11 cellular contexts compared by ENCODE assay signal in genomic region chr11:10564692-10565318, GRCh38. TPM values are rescaled to one million over a fixed set of nuclear protein-coding genes. Genes with fewer than 3 reads are reported as not detected.
DNase-seq lines count a peak whose midpoint lies in the region; FAIRE-seq and TF ChIP-seq lines count a peak whose summit lies in the region.
"Had no signal": no experiment of that assay in that cellular context is flagged by ENCODE, and none has a peak within 500 bp of the region (broad histone marks: within the 10 kb centered on the region; RNA-seq: fewer than 3 reads in every experiment).

No MANE protein-coding gene starts in this region.

- H3K27me3 Mint-ChIP-seq in progenitor cell of endocrine pancreas, result no peaks in the 10 kb centered on the region

- H3K27me3 ChIP-seq in endothelial cell of umbilical vein (ENCODE audit: control insufficient read depth in 2 of 2, insufficient read depth in 2 of 2, low read length in 2 of 2) (no peaks in the 10 kb centered on the region), stomach (no peaks in the 10 kb centered on the region)

- POLR2A ChIA-PET in endothelial cell of umbilical vein (lab: Charles Lee), result no interaction called here

- FAIRE-seq in endothelial cell of umbilical vein (lab: Jason Lieb, UNC), result no peak
- FAIRE-seq: astrocyte had no signal

- no peaks in the 10 kb centered on the region for H3K79me2 ChIP-seq in endothelial cell of umbilical vein (ENCODE audit: control insufficient read depth, insufficient read depth, low read length)

- no peak overlapping the region for H3K4me2 ChIP-seq in endothelial cell of umbilical vein (ENCODE audit: insufficient read depth, low read length)

- H3K4me3 ChIP-seq in GM12865 (ENCODE audit: low read depth, low read length) (no peak overlapping the region), endothelial cell of umbilical vein (replicated peaks in 1 of 3; ENCODE audit: insufficient read depth in 1 of 3, low read depth in 1 of 3, low read length in 3 of 3) (no peak overlapping the region), stomach (peak overlapping the region in 2 of 4 donors; percentile 2 to 7)

- no peak for TF ChIP-seq EP300 in stomach (IDR thresholded peaks at IDR 0.05)

- no peaks in the 10 kb centered on the region for H3K4me1 Mint-ChIP-seq in progenitor cell of endocrine pancreas (ENCODE audit: low read depth)

- H3K9me1 ChIP-seq in endothelial cell of umbilical vein (replicated peaks; ENCODE audit: control insufficient read depth, extremely low read depth, insufficient read depth, low read length), result no peaks in the 10 kb centered on the region

- peaks cover 7% of the 10 kb centered on the region for H3K4me1 ChIP-seq in endothelial cell of umbilical vein (ENCODE audit: control insufficient read depth, extremely low read depth, insufficient read depth, low read length)
- no peaks in the 10 kb centered on the region for H3K4me1 ChIP-seq in stomach

- H3K4me3 Mint-ChIP-seq in progenitor cell of endocrine pancreas (ENCODE audit: low read depth), result no peak overlapping the region

- no peaks in the 10 kb centered on the region for H3K9me3 ChIP-seq in endothelial cell of umbilical vein (replicated peaks; ENCODE audit: control insufficient read depth, insufficient read depth, low read length)
- H3K9me3 ChIP-seq in stomach, result no peaks in the 10 kb centered on the region

- H3K27ac Mint-ChIP-seq in progenitor cell of endocrine pancreas, result peak overlapping the region; percentile 11

- 54 to 79% (median 67%) methylated on average over 1 of the region's 1 CpG for WGBS in stomach, 5 donors

- H3K9me3 Mint-ChIP-seq in progenitor cell of endocrine pancreas (ENCODE audit: low read depth), result no peaks in the 10 kb centered on the region

- H2AFZ ChIP-seq in endothelial cell of umbilical vein (ENCODE audit: low read depth, low read length), result no peak overlapping the region

- intact Hi-C loops in endothelial cell of umbilical vein (cut with micrococcal nuclease), result loop anchor here (1.0 kb wide), 1 partner anchor 89 kb away; no protein-coding TSS in a partner anchor
- intact Hi-C loops in stomach (cut with DNase I; ENCODE audit: low total_unique reads), result no loop called here

- CTCF ChIA-PET in endothelial cell of umbilical vein (lab: Charles Lee), result interaction anchor here (0.6 to 3.2 kb wide), 19 partner anchors 9 to 171 kb away, joined by 3 to 35 read pairs (median 4); partner anchors contain the start of gene RNF141

- H3K27ac ChIP-seq in endothelial cell of umbilical vein (ENCODE audit: insufficient read depth, low read depth, low read length) (no peak overlapping the region), stomach (no peak overlapping the region)

- DNase-seq in GM12865 (ENCODE audit: low read depth) (peak; percentile 18), OCI-M1 (lab: John Stamatoyannopoulos, UW) (peak; percentile 68), endothelial cell of umbilical vein (ENCODE audit: low read depth, low spot score) (peak; percentile 49), progenitor cell of endocrine pancreas (ENCODE audit: low spot score, unreplicated experiment) (no peak), NCI-H1694 (lab: John Stamatoyannopoulos, UW) (no peak), inferior parietal cortex (ENCODE audit: extremely low spot score) (no peak), NCI-H1417 treated with DMSO at 0.1 percent for 48 hours (lab: John Stamatoyannopoulos, UW) (no peak), stomach (no peak)
- DNase-seq: NCI-H69, trophoblast cell had no signal

- TF ChIP-seq POLR2A in endothelial cell of umbilical vein (IDR thresholded peaks at IDR 0.05; ENCODE audit: low read depth, low read length) (no peak), stomach (IDR thresholded peaks at IDR 0.05) (no peak)

- no peak for TF ChIP-seq CTCF in GM12865 (IDR thresholded peaks at IDR 0.05; ENCODE audit: insufficient read depth, low read depth, low read length, missing control alignments)
- peak; percentile 8 to 51 for TF ChIP-seq CTCF in endothelial cell of umbilical vein (IDR thresholded peaks at IDR 0.05; ENCODE audit: extremely low read depth in 1 of 2, insufficient read depth in 1 of 2, low read depth in 1 of 2, low read length in 2 of 2)
- TF ChIP-seq CTCF in progenitor cell of endocrine pancreas (IDR thresholded peaks at IDR 0.05; ENCODE audit: unreplicated experiment), result no peak
- TF ChIP-seq CTCF in stomach (IDR thresholded peaks at IDR 0.05), result no peak

- BruUV-seq in endothelial cell of umbilical vein (replicated peaks; lab: Mats Ljungman, UMichigan), result no TSS peak

- no peaks in the 10 kb centered on the region for H4K20me1 ChIP-seq in endothelial cell of umbilical vein (replicated peaks; ENCODE audit: control insufficient read depth, extremely low read depth, insufficient read depth, low read length)

- H3K36me3 ChIP-seq in endothelial cell of umbilical vein (ENCODE audit: control insufficient read depth in 2 of 2, extremely low read depth in 1 of 2, insufficient read depth in 2 of 2, low read length in 2 of 2), result no peaks in the 10 kb centered on the region
- no peaks in the 10 kb centered on the region for H3K36me3 ChIP-seq in stomach

- dilution Hi-C loops in endothelial cell of umbilical vein (cut with MboI; ENCODE audit: extremely low pct_ligation_motif_present, low sequenced_read_pairs), result no loop called here

- H3K36me3 Mint-ChIP-seq in progenitor cell of endocrine pancreas (ENCODE audit: insufficient read depth), result no peaks in the 10 kb centered on the region

- no peak overlapping the region for H3K9ac ChIP-seq in endothelial cell of umbilical vein (replicated peaks; ENCODE audit: extremely low read depth, insufficient read depth, low read length)

TF ChIP-seq in endothelial cell of umbilical vein, 7 proteins besides CTCF, POLR2A, EP300 and RAD21:
- TF ChIP-seq, protein P1, sequence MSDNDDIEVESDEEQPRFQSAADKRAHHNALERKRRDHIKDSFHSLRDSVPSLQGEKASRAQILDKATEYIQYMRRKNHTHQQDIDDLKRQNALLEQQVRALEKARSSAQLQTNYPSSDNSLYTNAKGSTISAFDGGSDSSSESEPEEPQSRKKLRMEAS (IDR thresholded peaks at IDR 0.05; ENCODE audit: insufficient read depth, insufficient read length), result no peak
- TF ChIP-seq POLR2AphosphoS5 (IDR thresholded peaks at IDR 0.05; ENCODE audit: insufficient read depth, low read depth, low read length) (no peak), MYC (IDR thresholded peaks at IDR 0.05; ENCODE audit: low read depth, low read length) (no peak), JUN (IDR thresholded peaks at IDR 0.05; ENCODE audit: borderline replicate concordance, insufficient read depth, insufficient read length, low read depth) (no peak), FOS (IDR thresholded peaks at IDR 0.05; ENCODE audit: borderline replicate concordance, insufficient read depth, low read length) (no peak), GATA2 (IDR thresholded peaks at IDR 0.05; ENCODE audit: insufficient read depth, insufficient read length, low read depth, low read length) (no peak), EZH2 (IDR thresholded peaks at IDR 0.05; ENCODE audit: borderline replicate concordance, low read depth, low read length, severe bottlenecking) (no peak)

RNA-seq across cellular contexts. Expression of gene LYVE1, which starts 3.7 kb away (rescaled TPM):
- total RNA-seq in endothelial cell of umbilical vein, result 1.5 and 7.6 TPM in 2 replicates
- 4.6 and 5.3 TPM in 2 replicates for polyA plus RNA-seq in endothelial cell of umbilical vein
- 1.9 and 3.3 TPM in 2 replicates for polyA plus RNA-seq in endothelial cell of umbilical vein (2011; cell fraction: cytosol; rRNA removed)
- 3.0 and 3.1 TPM in 2 replicates for polyA plus RNA-seq in endothelial cell of umbilical vein (2011; cell fraction: nucleus; rRNA removed)
- 10.6 and 25.1 TPM in 2 replicates for polyA plus RNA-seq in endothelial cell of umbilical vein (2012)
- 5.2 and 12.6 TPM in 2 replicates for polyA minus RNA-seq in endothelial cell of umbilical vein
- polyA minus RNA-seq in endothelial cell of umbilical vein (2011; cell fraction: cytosol; rRNA and poly(A)+ RNA removed), result not detected
- polyA minus RNA-seq in endothelial cell of umbilical vein (2011; cell fraction: nucleus; rRNA and poly(A)+ RNA removed), result 1.0 and 2.4 TPM in 2 replicates
- not detected in 2 replicates for total RNA-seq in progenitor cell of endocrine pancreas
- 100 to 1,000 TPM in 1 of 5 donors, 10 to 100 TPM in 3, 1 to 10 TPM in 1; 5.2 to 149 (median 26.8) TPM for total RNA-seq in stomach
- 10 to 100 TPM in 1 of 3 donors, 1 to 10 TPM in 2; 7.3 to 14.4 (median 8.6) TPM for polyA plus RNA-seq in stomach

RNA-seq across cellular contexts. Expression of gene RNF141, which starts 23.8 kb away (rescaled TPM):
- total RNA-seq in endothelial cell of umbilical vein (31.8 and 32.4 TPM in 2 replicates), progenitor cell of endocrine pancreas (32.0 and 35.1 TPM in 2 replicates), stomach (10 to 100 TPM in 3 of 5 donors, 1 to 10 TPM in 2; 6.4 to 71.2 (median 22.5) TPM)
- polyA plus RNA-seq in endothelial cell of umbilical vein (7.1 and 9.4 TPM in 2 replicates), stomach (10 to 100 TPM; 14.9 to 22.0 (median 16.2) TPM)
- 9.6 and 10.5 TPM in 2 replicates for polyA plus RNA-seq in endothelial cell of umbilical vein (2011; cell fraction: cytosol; rRNA removed)
- polyA plus RNA-seq in endothelial cell of umbilical vein (2011; cell fraction: nucleus; rRNA removed), result 6.1 and 8.2 TPM in 2 replicates
- polyA plus RNA-seq in endothelial cell of umbilical vein (2012), result 45.7 and 50.3 TPM in 2 replicates
- polyA minus RNA-seq in endothelial cell of umbilical vein, result 12.9 and 15.3 TPM in 2 replicates
- 5.2 TPM for polyA minus RNA-seq in endothelial cell of umbilical vein (2011; cell fraction: cytosol; rRNA and poly(A)+ RNA removed)
- polyA minus RNA-seq in endothelial cell of umbilical vein (2011; cell fraction: nucleus; rRNA and poly(A)+ RNA removed), result 7.5 and 12.5 TPM in 2 replicates

Comparison
In these comparisons a context has a peak if more than half of its experiments do, and no peak if none do; other contexts are left out.
1. DNase-seq: peak in GM12865 (single experiment), OCI-M1 (single experiment) and endothelial cell of umbilical vein (single experiment); none in progenitor cell of endocrine pancreas (single experiment), NCI-H1694 (single experiment), inferior parietal cortex (single experiment), NCI-H1417 treated with DMSO at 0.1 percent for 48 hours (single experiment) and stomach (single experiment).
2. CTCF ChIP-seq: peak in endothelial cell of umbilical vein (2 of 2); none in GM12865 (single experiment), progenitor cell of endocrine pancreas (single experiment) and stomach (0 of 7).